In genomic region chr10:44306762-44307161, GRCh38 we compare ENCODE assay signal across 1 cellular context.
TF ChIP-seq lines count a peak whose summit lies in the region.

No MANE protein-coding gene starts in this region.

TF ChIP-seq in SK-N-SH treated with all-trans-retinoic acid at 6 μM for 48 hours, 23 proteins besides CTCF, POLR2A, EP300 and RAD21 (continued from another document):
- TF ChIP-seq CSRNP3 (CRISPR knock-in tag; IDR thresholded peaks at IDR 0.05) (no peak), BACH2 (CRISPR knock-in tag; IDR thresholded peaks at IDR 0.05; ENCODE audit: borderline replicate concordance) (no peak), ISL1 (CRISPR knock-in tag; IDR thresholded peaks at IDR 0.05) (no peak), PATZ1 (CRISPR knock-in tag; IDR thresholded peaks at IDR 0.05; ENCODE audit: borderline replicate concordance) (no peak)
